10 cellular contexts compared by ENCODE assay signal in genomic region chr4:41881931-41882621, GRCh38. TPM values are rescaled to one million over a fixed set of nuclear protein-coding genes. Genes with fewer than 3 reads are reported as not detected.
DNase-seq lines count a peak whose midpoint lies in the region; ATAC-seq and TF ChIP-seq lines count a peak whose summit lies in the region.
"Had no signal": no experiment of that assay in that cellular context is flagged by ENCODE, and none has a peak within 500 bp of the region (broad histone marks: within the 10 kb centered on the region; RNA-seq: fewer than 3 reads in every experiment).

No MANE protein-coding gene starts in this region.

- H3K4me3 ChIP-seq in iPS-11a (ENCODE audit: low read depth, low read length) (peak overlapping the region; percentile 1), smooth muscle cell (peak overlapping the region; percentile 45)

- H3K36me3 ChIP-seq in smooth muscle cell (ENCODE audit: low read depth) = no peaks in the 10 kb centered on the region

- H3K27me3 ChIP-seq in smooth muscle cell (ENCODE audit: low read depth) = peaks cover 92% of the 10 kb centered on the region

- peak; percentile 31 for ATAC-seq in T-helper 17 cell

- no peak for TF ChIP-seq CTCF in smooth muscle cell (IDR thresholded peaks at IDR 0.05; ENCODE audit: borderline replicate concordance, insufficient read depth, poor library complexity, severe bottlenecking)

- no peaks in the 10 kb centered on the region for H3K79me2 ChIP-seq in smooth muscle cell (ENCODE audit: low read depth)

- no peaks in the 10 kb centered on the region for H4K20me1 ChIP-seq in smooth muscle cell (ENCODE audit: low read depth)

- no peak overlapping the region for H3K27ac ChIP-seq in smooth muscle cell (ENCODE audit: low read depth)

- no peak overlapping the region for H2AFZ ChIP-seq in smooth muscle cell (ENCODE audit: low read depth)

- no peak overlapping the region for H3K9ac ChIP-seq in smooth muscle cell (ENCODE audit: low read depth)

- H3K27me3 Mint-ChIP-seq in T-helper 17 cell = peaks cover 74% of the 10 kb centered on the region

- DNase-seq in NCI-H2196 (lab: John Stamatoyannopoulos, UW; ENCODE audit: unreplicated experiment) (peak; percentile 17), NCI-H2196 treated with DMSO at 0.1 percent for 48 hours (lab: John Stamatoyannopoulos, UW; ENCODE audit: unreplicated experiment) (no peak), T-helper 17 cell (no peak), smooth muscle cell (lab: John Stamatoyannopoulos, UW; ENCODE audit: unreplicated experiment) (no peak), NCI-H187 (lab: John Stamatoyannopoulos, UW) (no peak), DMS79 (lab: John Stamatoyannopoulos, UW) (no peak), foreskin melanocyte (no peak)
- DNase-seq: occipital lobe had no signal

- H3K4me1 Mint-ChIP-seq in T-helper 17 cell = peaks cover 16% of the 10 kb centered on the region

- H3K4me2 ChIP-seq in smooth muscle cell = peak overlapping the region; percentile 82

- H3K36me3 Mint-ChIP-seq in T-helper 17 cell (ENCODE audit: low read depth) = peaks cover 3% of the 10 kb centered on the region
- H3K36me3 Mint-ChIP-seq: activated naive CD4-positive, alpha-beta T cell treated with anti-CD3 and anti-CD28 coated beads, Interleukin-2, amount 10 ng/mL, durations not matched to agents 7 days and 5 days had no signal

- H3K9me3 ChIP-seq in T-helper 17 cell (ENCODE audit: control insufficient read depth, low read length, poor library complexity, severe bottlenecking) (no peaks in the 10 kb centered on the region), smooth muscle cell (replicated peaks; ENCODE audit: low read depth) (no peaks in the 10 kb centered on the region)

- no peaks in the 10 kb centered on the region for H3F3A ChIP-seq in smooth muscle cell (ENCODE audit: low read depth)

- H3K27ac Mint-ChIP-seq in T-helper 17 cell = no peak overlapping the region

- 5% methylated on average over 46 of the region's 53 CpGs for WGBS in smooth muscle cell (ENCODE audit: low lambda C conversion rate)

- H3K4me3 Mint-ChIP-seq in T-helper 17 cell = peak overlapping the region; percentile 74

- H3K4me1 ChIP-seq in smooth muscle cell (ENCODE audit: low read depth) = peaks cover 18% of the 10 kb centered on the region

RNA-seq across cellular contexts. Expression of gene TMEM33, which starts 53.2 kb away (rescaled TPM):
- 10 to 100 TPM; 26.1 to 29.5 TPM for total RNA-seq in T-helper 17 cell
- 52.9 and 75.3 TPM in 2 replicates for total RNA-seq in smooth muscle cell
- 20.8 and 25.4 TPM in 2 replicates for polyA plus RNA-seq in smooth muscle cell
